Comparison of ENCODE assay signal across 8 cellular contexts in genomic region chr6:125888989-125889656, GRCh38.
A peak's percentile ranks its signal among the peaks of the same experiment; 100 is the strongest.
DNase-seq lines count a peak whose midpoint lies in the region; ATAC-seq, FAIRE-seq and TF ChIP-seq lines count a peak whose summit lies in the region.

No MANE protein-coding gene starts in this region.

- H3K9me2 ChIP-seq in DOHH2 (replicated peaks; ENCODE audit: control insufficient read depth, low read length): no peaks in the 10 kb centered on the region

- no peak overlapping the region for H3K4me2 ChIP-seq in DOHH2 (ENCODE audit: low read length)
- H3K4me2 ChIP-seq in astrocyte (ENCODE audit: low read length): no peak overlapping the region

- H3K27ac ChIP-seq in DOHH2 (ENCODE audit: low read depth, low read length) (no peak overlapping the region), astrocyte (ENCODE audit: low read depth, low read length) (no peak overlapping the region), lung (ENCODE audit: low read depth in 1 of 2, low read length in 1 of 2) (no peak overlapping the region)

- TF ChIP-seq CTCF in DOHH2 (IDR thresholded peaks at IDR 0.05; ENCODE audit: low read depth, low read length, poor library complexity, severe bottlenecking) (peak; percentile 76), astrocyte (IDR thresholded peaks at IDR 0.05; ENCODE audit: insufficient read depth, low read depth, low read length) (peak; percentile 39), lung (IDR thresholded peaks at IDR 0.05; ENCODE audit: control extremely low read depth, extremely low read depth) (peak; percentile 11)

- in situ Hi-C loops in KBM-7 (cut with MboI; ENCODE audit: low pct_unique_long_range_greater_than_20kb, low sequenced_read_pairs): no loop called here

- H3K27ac Mint-ChIP-seq in astrocyte (ENCODE audit: unreplicated experiment): no peak overlapping the region

- DNase-seq in KBM-7 (peak; percentile 61), astrocyte (ENCODE audit: low read depth) (peak; percentile 13), lung (ENCODE audit: low spot score) (peak; percentile 36), retina (no peak), NCI-H1105 (lab: John Stamatoyannopoulos, UW) (no peak)

- no peak for FAIRE-seq in astrocyte (lab: Jason Lieb, UNC)

- no peaks in the 10 kb centered on the region for H3K4me1 Mint-ChIP-seq in astrocyte (ENCODE audit: low read depth, unreplicated experiment)

- WGBS in lung, 2 donors: 74 to 81% methylated on average over 8 of the region's 8 CpGs

- no peaks in the 10 kb centered on the region for H3K9me3 Mint-ChIP-seq in astrocyte (ENCODE audit: unreplicated experiment)

- H3K4me1 ChIP-seq in DOHH2 (ENCODE audit: control insufficient read depth, low read length): peaks cover 2% of the 10 kb centered on the region; the same call in 1 of the 2 replicates
- H3K4me1 ChIP-seq in astrocyte (ENCODE audit: insufficient read depth, low read length): no peaks in the 10 kb centered on the region
- H3K4me1 ChIP-seq in lung (ENCODE audit: control insufficient read depth in 2 of 2, insufficient read depth in 2 of 2, low read length in 2 of 2): no peaks in the 10 kb centered on the region

- H3K27me3 ChIP-seq in DOHH2 (ENCODE audit: control insufficient read depth, low read length) (no peaks in the 10 kb centered on the region), astrocyte (ENCODE audit: insufficient read depth, low read length) (no peaks in the 10 kb centered on the region), lung (ENCODE audit: control insufficient read depth, insufficient read depth) (no peaks in the 10 kb centered on the region)

- no peak overlapping the region for H3K4me3 Mint-ChIP-seq in astrocyte (ENCODE audit: unreplicated experiment)

- no peak overlapping the region for H3K9ac ChIP-seq in astrocyte (ENCODE audit: low read length)

- H3K79me2 ChIP-seq in DOHH2 (ENCODE audit: control insufficient read depth, low read length) (no peaks in the 10 kb centered on the region), astrocyte (ENCODE audit: insufficient read depth, low read length) (no peaks in the 10 kb centered on the region)

- H3K4me3 ChIP-seq in DOHH2 (ENCODE audit: low read length) (no peak overlapping the region), astrocyte (ENCODE audit: insufficient read depth, low read depth, low read length) (no peak overlapping the region), lung (no peak overlapping the region)

- H3K9me3 ChIP-seq in DOHH2 (ENCODE audit: control insufficient read depth, insufficient read depth, low read length) (no peaks in the 10 kb centered on the region), astrocyte (ENCODE audit: insufficient read depth, low read depth, low read length) (no peaks in the 10 kb centered on the region), lung (ENCODE audit: control insufficient read depth in 2 of 2, insufficient read depth in 1 of 2, low read length in 1 of 2) (no peaks in the 10 kb centered on the region)

- no peaks in the 10 kb centered on the region for H4K20me1 ChIP-seq in DOHH2 (ENCODE audit: control insufficient read depth, insufficient read depth, low read depth, low read length)
- H4K20me1 ChIP-seq in astrocyte (ENCODE audit: insufficient read depth, low read length): no peaks in the 10 kb centered on the region

- no peak overlapping the region for H2AFZ ChIP-seq in astrocyte (ENCODE audit: low read depth, low read length)

- H3F3A ChIP-seq in DOHH2 (ENCODE audit: control insufficient read depth, insufficient read depth): 0 out of 2 replicates have a peak, but pooled peaks cover 3% of the 10 kb centered on the region

- no peaks in the 10 kb centered on the region for H3K27me3 Mint-ChIP-seq in astrocyte (ENCODE audit: low read depth, unreplicated experiment)

- H3K36me3 Mint-ChIP-seq in astrocyte (ENCODE audit: low read depth, unreplicated experiment): peaks cover 3% of the 10 kb centered on the region

- ATAC-seq in lung (ENCODE audit: insufficient read depth, low FRiP score): no peak
- ATAC-seq in HG02763 (IDR thresholded peaks at IDR 0.05; ENCODE audit: unreplicated experiment): no peak
- ATAC-seq in HG03439 (IDR thresholded peaks at IDR 0.05; ENCODE audit: unreplicated experiment): no peak

- H3K36me3 ChIP-seq in DOHH2 (ENCODE audit: control insufficient read depth, low read length) (peaks cover 82% of the 10 kb centered on the region), astrocyte (ENCODE audit: insufficient read depth, low read length) (peaks cover 6% of the 10 kb centered on the region), lung (ENCODE audit: control insufficient read depth in 2 of 2, insufficient read depth in 2 of 2, low read length in 2 of 2) (peaks cover 7 to 17% of the 10 kb centered on the region in 2 donors)

Comparison
In these comparisons a context has a peak if more than half of its experiments do, and no peak if none do; other contexts are left out.
1. CTCF ChIP-seq: peak in every context shown above with its lines; median percentile 76 in DOHH2; 39 in astrocyte; 11 in lung.
2. DNase-seq: peak in KBM-7 (single experiment), astrocyte (single experiment) and lung (single experiment); none in retina (single experiment) and NCI-H1105 (single experiment).